16 cellular contexts compared by ENCODE assay signal in the genomic region with DNA sequence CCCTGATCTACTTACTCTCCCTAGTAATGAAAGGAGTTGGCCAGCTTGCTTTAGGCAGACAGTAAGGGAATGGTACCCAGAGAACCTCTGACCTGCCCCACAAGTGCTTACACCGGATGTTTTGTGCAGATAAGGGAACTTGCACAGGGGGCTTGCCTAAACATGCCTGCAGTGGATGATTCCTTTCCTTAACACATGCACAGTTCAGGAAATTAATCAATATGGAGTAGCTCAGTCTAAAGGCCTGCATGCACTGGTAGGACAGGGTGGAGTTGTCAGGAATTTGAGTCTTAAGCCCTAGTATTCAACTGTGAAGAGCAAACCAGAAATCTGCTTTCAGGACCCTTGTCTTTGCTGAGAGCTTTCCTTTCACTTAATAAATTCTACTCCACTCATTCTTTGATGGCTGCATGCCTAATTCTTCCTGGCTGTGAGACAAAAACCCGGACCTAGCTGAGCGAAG. TPM values are rescaled to one million over a fixed set of nuclear protein-coding genes. Genes with fewer than 3 reads are reported as not detected.
DNase-seq lines count a peak whose midpoint lies in the region; ATAC-seq, FAIRE-seq and TF ChIP-seq lines count a peak whose summit lies in the region.
"Had no signal": no experiment of that assay in that cellular context is flagged by ENCODE, and none has a peak within 500 bp of the region (broad histone marks: within the 10 kb centered on the region; RNA-seq: fewer than 3 reads in every experiment).

No MANE protein-coding gene starts in this region.

- no peak for TF ChIP-seq POLR2A in GM12891 (IDR thresholded peaks at IDR 0.05; ENCODE audit: low read depth, low read length)

- no peak; the same call in 2 of the 3 replicates for ATAC-seq in RWPE2 (ENCODE audit: low read depth)
- ATAC-seq in natural killer cell treated with Interleukin-12 subunit alpha and Interleukin-12 subunit beta and Interleukin-15 and Interleukin-18, amount 100 ng/mL, for 72 hours = no peak
- no peak for ATAC-seq in Right ventricle myocardium inferior
- ATAC-seq: left cardiac atrium, upper lobe of right lung had no signal

- H3K4me3 Mint-ChIP-seq in activated CD4-positive, alpha-beta T cell treated with anti-CD3 and anti-CD28 coated beads, Interleukin-2, amount 10 ng/mL, durations not matched to agents 24 days and 14 days = peak overlapping the region; percentile 53
- peak overlapping the region; percentile 69 for H3K4me3 Mint-ChIP-seq in natural killer cell treated with Interleukin-12 subunit alpha and Interleukin-12 subunit beta and Interleukin-15 and Interleukin-18, amount 100 ng/mL, for 72 hours
- H3K4me3 Mint-ChIP-seq: neural progenitor cell had no signal

- H3K9me3 ChIP-seq in RWPE2 (ENCODE audit: severe bottlenecking) = peaks cover 3% of the 10 kb centered on the region
- H3K9me3 ChIP-seq: upper lobe of right lung had no signal

- no peaks in the 10 kb centered on the region for H3K27me3 Mint-ChIP-seq in activated CD4-positive, alpha-beta T cell treated with anti-CD3 and anti-CD28 coated beads, Interleukin-2, amount 10 ng/mL, durations not matched to agents 24 days and 14 days
- H3K27me3 Mint-ChIP-seq in natural killer cell treated with Interleukin-12 subunit alpha and Interleukin-12 subunit beta and Interleukin-15 and Interleukin-18, amount 100 ng/mL, for 72 hours = no peaks in the 10 kb centered on the region

- DNase-seq in activated CD4-positive, alpha-beta T cell treated with anti-CD3 and anti-CD28 coated beads, Interleukin-2, amount 10 ng/mL, durations not matched to agents 24 days and 14 days = no peak
- no peak for DNase-seq in activated CD4-positive, alpha-beta T cell treated with anti-CD3 and anti-CD28 coated beads, Interleukin-2, amount 50 U/mL, for 48 hours
- DNase-seq in RWPE2 (ENCODE audit: low spot score) (no peak), ecto neural progenitor cell (ENCODE audit: low spot score) (peak; percentile 12), Right ventricle myocardium inferior (ENCODE audit: missing footprints) (no peak), DMS 273 treated with DMSO at 0.1 percent for 48 hours (lab: John Stamatoyannopoulos, UW) (no peak), GM12891 (ENCODE audit: insufficient read length, low spot score) (no peak)
- no peak for DNase-seq in natural killer cell treated with Interleukin-12 subunit alpha and Interleukin-12 subunit beta and Interleukin-15 and Interleukin-18, amount 100 ng/mL, for 72 hours (ENCODE audit: low spot score)
- DNase-seq: activated effector memory CD4-positive, alpha-beta T cell treated with anti-CD3 and anti-CD28 coated beads, Interleukin-2, amount 50 U/mL, for 16 hours; DND-41; KG1; left cardiac atrium; NCI-H2171; upper lobe of right lung had no signal

- H3K36me3 Mint-ChIP-seq in activated CD4-positive, alpha-beta T cell treated with anti-CD3 and anti-CD28 coated beads, Interleukin-2, amount 10 ng/mL, durations not matched to agents 24 days and 14 days (ENCODE audit: low read depth) = peaks cover 24% of the 10 kb centered on the region
- peaks cover 15% of the 10 kb centered on the region for H3K36me3 Mint-ChIP-seq in natural killer cell treated with Interleukin-12 subunit alpha and Interleukin-12 subunit beta and Interleukin-15 and Interleukin-18, amount 100 ng/mL, for 72 hours
- H3K36me3 Mint-ChIP-seq: neural progenitor cell had no signal

- no peak for FAIRE-seq in GM12891 (lab: Jason Lieb, UNC)

- peak overlapping the region; percentile 31 for H3K27ac Mint-ChIP-seq in activated CD4-positive, alpha-beta T cell treated with anti-CD3 and anti-CD28 coated beads, Interleukin-2, amount 10 ng/mL, durations not matched to agents 24 days and 14 days
- peak overlapping the region; percentile 27 to 66 for H3K27ac Mint-ChIP-seq in natural killer cell treated with Interleukin-12 subunit alpha and Interleukin-12 subunit beta and Interleukin-15 and Interleukin-18, amount 100 ng/mL, for 72 hours
- H3K27ac Mint-ChIP-seq: neural progenitor cell had no signal

- H3K9me3 Mint-ChIP-seq in activated CD4-positive, alpha-beta T cell treated with anti-CD3 and anti-CD28 coated beads, Interleukin-2, amount 10 ng/mL, durations not matched to agents 24 days and 14 days = peaks cover 12% of the 10 kb centered on the region
- peaks cover 3% of the 10 kb centered on the region for H3K9me3 Mint-ChIP-seq in natural killer cell treated with Interleukin-12 subunit alpha and Interleukin-12 subunit beta and Interleukin-15 and Interleukin-18, amount 100 ng/mL, for 72 hours

- H3K36me3 ChIP-seq in RWPE2 (ENCODE audit: low read depth) = peaks cover under 1% of the 10 kb centered on the region; the same call in 1 of the 2 replicates
- H3K36me3 ChIP-seq: neural progenitor cell, upper lobe of right lung had no signal

- intact Hi-C loops in activated CD4-positive, alpha-beta T cell treated with anti-CD3 and anti-CD28 coated beads, Interleukin-2, amount 10 ng/mL, durations not matched to agents 24 days and 14 days (cut with micrococcal nuclease) = no loop called here
- intact Hi-C loops in Right ventricle myocardium inferior (cut with DNase I) = no loop called here

- H3K27ac ChIP-seq in RWPE2 (ENCODE audit: poor library complexity, severe bottlenecking) = peak overlapping the region; percentile 23
- H3K27ac ChIP-seq: neural progenitor cell, upper lobe of right lung had no signal

- peaks cover 48% of the 10 kb centered on the region for H3K4me1 Mint-ChIP-seq in activated CD4-positive, alpha-beta T cell treated with anti-CD3 and anti-CD28 coated beads, Interleukin-2, amount 10 ng/mL, durations not matched to agents 24 days and 14 days
- H3K4me1 Mint-ChIP-seq in natural killer cell treated with Interleukin-12 subunit alpha and Interleukin-12 subunit beta and Interleukin-15 and Interleukin-18, amount 100 ng/mL, for 72 hours (ENCODE audit: low read depth in 2 of 2) = peaks cover 50 to 52% of the 10 kb centered on the region in 2 donors

- H3K27me3 ChIP-seq in RWPE2 (ENCODE audit: insufficient read depth, poor library complexity, severe bottlenecking) = no peaks in the 10 kb centered on the region
- H3K27me3 ChIP-seq: neural progenitor cell, upper lobe of right lung had no signal

- TF ChIP-seq CTCF in RWPE2 (IDR thresholded peaks at IDR 0.05; ENCODE audit: poor library complexity, severe bottlenecking) = no peak

- no peak overlapping the region for H3K4me3 ChIP-seq in RWPE2 (ENCODE audit: severe bottlenecking)
- H3K4me3 ChIP-seq: neural progenitor cell, upper lobe of right lung had no signal

- H3K4me1 ChIP-seq in RWPE2 (ENCODE audit: insufficient read depth, poor library complexity, severe bottlenecking) = peaks cover 7% of the 10 kb centered on the region

TF ChIP-seq in GM12891, 5 proteins besides CTCF, POLR2A, EP300 and RAD21:
- TF ChIP-seq TAF1 (IDR thresholded peaks at IDR 0.05; ENCODE audit: low read depth, low read length) (no peak), POU2F2 (IDR thresholded peaks at IDR 0.05; ENCODE audit: low read depth, low read length) (no peak), PAX5 (IDR thresholded peaks at IDR 0.05; ENCODE audit: insufficient read depth, low read length, severe bottlenecking) (no peak), POLR2AphosphoS5 (IDR thresholded peaks at IDR 0.05; ENCODE audit: low read depth, low read length) (no peak), SPI1 (IDR thresholded peaks at IDR 0.05; ENCODE audit: low read depth, low read length) (no peak)

RNA-seq across cellular contexts. Expression of a gene that starts 3.9 kb away (rescaled TPM):
- 23.0 and 24.5 TPM in 2 replicates for total RNA-seq in activated CD4-positive, alpha-beta T cell treated with anti-CD3 and anti-CD28 coated beads, Interleukin-2, amount 10 ng/mL, durations not matched to agents 24 days and 14 days
- total RNA-seq in natural killer cell treated with Interleukin-12 subunit alpha and Interleukin-12 subunit beta and Interleukin-15 and Interleukin-18, amount 100 ng/mL, for 72 hours = 10 to 100 TPM; 17.8 to 19.1 TPM
- 2.7 TPM for total RNA-seq in Right ventricle myocardium inferior
- polyA plus RNA-seq in GM12891 (2012; ENCODE audit: low read depth, missing spikeins) = 6.0 TPM

RNA-seq across cellular contexts. Expression of a gene that starts 28.2 kb away (rescaled TPM):
- total RNA-seq in activated CD4-positive, alpha-beta T cell treated with anti-CD3 and anti-CD28 coated beads, Interleukin-2, amount 10 ng/mL, durations not matched to agents 24 days and 14 days = 0.14 TPM in 1 of 2 replicates, not detected in the other
- total RNA-seq in natural killer cell treated with Interleukin-12 subunit alpha and Interleukin-12 subunit beta and Interleukin-15 and Interleukin-18, amount 100 ng/mL, for 72 hours = not detected
- total RNA-seq in Right ventricle myocardium inferior = not detected
- not detected for polyA plus RNA-seq in GM12891 (2012; ENCODE audit: low read depth, missing spikeins)
- total RNA-seq: A673, left cardiac atrium, upper lobe of right lung had no signal
